ENCODE assay signal across 17 cellular contexts in the genomic region with DNA sequence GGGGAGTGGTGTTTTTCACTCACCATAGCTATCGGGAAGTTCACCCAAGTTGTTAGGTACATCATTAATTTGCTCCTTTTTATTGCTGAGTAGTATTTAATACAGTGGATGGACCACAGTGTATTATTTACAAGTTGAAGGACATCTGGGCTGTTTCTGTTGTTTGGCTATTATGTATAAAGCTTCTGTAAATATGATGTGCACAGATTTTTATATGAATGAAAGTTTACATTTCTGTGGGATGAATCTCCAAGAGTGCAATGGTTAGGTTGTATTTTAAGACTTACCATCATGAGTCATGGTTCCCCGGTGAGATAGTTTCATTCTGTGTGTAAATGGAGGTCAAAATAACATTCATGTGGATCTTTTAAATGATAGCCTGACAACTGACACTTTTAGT.
DNase-seq lines count a peak whose midpoint lies in the region; ATAC-seq and TF ChIP-seq lines count a peak whose summit lies in the region.
"Had no signal": no experiment of that assay in that cellular context is flagged by ENCODE, and none has a peak within 500 bp of the region (broad histone marks: within the 10 kb centered on the region; RNA-seq: fewer than 3 reads in every experiment).

No MANE protein-coding gene starts in this region.

- no TSS peak for BruUV-seq in MCF 10A (replicated peaks; lab: Mats Ljungman, UMichigan)

- no peak for TF ChIP-seq EP300 in stomach (IDR thresholded peaks at IDR 0.05)

- H3K4me1 ChIP-seq in breast epithelium: no peaks in the 10 kb centered on the region
- no peaks in the 10 kb centered on the region for H3K4me1 ChIP-seq in mucosa of descending colon (ENCODE audit: low read depth)
- H3K4me1 ChIP-seq in stomach: peaks cover 0 to 16% (median 8%) of the 10 kb centered on the region in 4 donors
- H3K4me1 ChIP-seq: HAP-1, right atrium auricular region had no signal

- no peak for ATAC-seq in CD4-positive, alpha-beta T cell (ENCODE audit: poor library complexity)
- ATAC-seq in mucosa of descending colon (no peak), HG03025 (IDR thresholded peaks at IDR 0.05; ENCODE audit: low FRiP score, unreplicated experiment) (no peak)
- ATAC-seq: body of pancreas; left ventricle myocardium superior; naive thymus-derived CD8-positive, alpha-beta T cell; stimulated activated naive CD8-positive, alpha-beta T cell treated with anti-CD3 and anti-CD28 coated beads, Interleukin-15, amount 100 ng/mL, for 72 hours had no signal

- H3K27ac Mint-ChIP-seq in MCF 10A (ENCODE audit: low read depth, unreplicated experiment): peak overlapping the region; percentile 71
- H3K27ac Mint-ChIP-seq in CD4-positive, alpha-beta T cell: no peak overlapping the region
- H3K27ac Mint-ChIP-seq: activated T-helper 2 cell treated with anti-CD3 and anti-CD28 coated beads, Interferon-gamma antibody, Interleukin-2, Interleukin-4, amounts not matched to agents 10 μg/mL and 5 μg/mL and 100 μg/mL, durations not matched to agents 14 hours and 24 hours and 36 hours; naive thymus-derived CD8-positive, alpha-beta T cell; stimulated activated naive CD8-positive, alpha-beta T cell treated with anti-CD3 and anti-CD28 coated beads, Interleukin-15, amount 100 ng/mL, for 72 hours had no signal

- H3K27me3 ChIP-seq in breast epithelium (no peaks in the 10 kb centered on the region), stomach (no peaks in the 10 kb centered on the region)
- H3K27me3 ChIP-seq in CD4-positive, alpha-beta T cell (ENCODE audit: control insufficient read depth, insufficient read depth, low read length): no peaks in the 10 kb centered on the region
- H3K27me3 ChIP-seq: body of pancreas, right atrium auricular region had no signal

- 78 to 90% (median 83%) methylated on average over 2 of the region's 2 CpGs for WGBS in stomach, 5 donors

- no peaks in the 10 kb centered on the region for H3K9me3 ChIP-seq in breast epithelium
- H3K9me3 ChIP-seq in CD4-positive, alpha-beta T cell (ENCODE audit: control insufficient read depth, low read length): no peaks in the 10 kb centered on the region
- H3K9me3 ChIP-seq in mucosa of descending colon: no peaks in the 10 kb centered on the region
- no peaks in the 10 kb centered on the region for H3K9me3 ChIP-seq in stomach
- H3K9me3 ChIP-seq: body of pancreas, HAP-1, right atrium auricular region had no signal

- H3K4me3 Mint-ChIP-seq in MCF 10A (ENCODE audit: unreplicated experiment): no peak overlapping the region
- H3K4me3 Mint-ChIP-seq in CD4-positive, alpha-beta T cell: no peak overlapping the region
- H3K4me3 Mint-ChIP-seq: naive thymus-derived CD8-positive, alpha-beta T cell; stimulated activated naive CD8-positive, alpha-beta T cell treated with anti-CD3 and anti-CD28 coated beads, Interleukin-15, amount 100 ng/mL, for 72 hours had no signal

- TF ChIP-seq CTCF in MCF 10A (IDR thresholded peaks at IDR 0.05; ENCODE audit: unreplicated experiment) (no peak), breast epithelium (IDR thresholded peaks at IDR 0.05) (no peak), fibroblast of villous mesenchyme (IDR thresholded peaks at IDR 0.05; ENCODE audit: insufficient read depth, low read depth, low read length) (no peak), mucosa of descending colon (IDR thresholded peaks at IDR 0.05) (no peak), stomach (IDR thresholded peaks at IDR 0.05) (no peak)
- no peak for TF ChIP-seq CTCF in CD4-positive, alpha-beta T cell (IDR thresholded peaks at IDR 0.05)

- intact Hi-C loops in MCF 10A (cut with micrococcal nuclease) (no loop called here), breast epithelium (cut with DNase I; ENCODE audit: low total_unique reads) (no loop called here), mucosa of descending colon (cut with DNase I, micrococcal nuclease) (no loop called here), stomach (cut with DNase I; ENCODE audit: low total_unique reads) (no loop called here)
- intact Hi-C loops in CD4-positive, alpha-beta T cell (cut with DNase I, micrococcal nuclease): no loop called here

- CTCF ChIA-PET in MCF 10A (lab: Yijun Ruan, JAX): interaction anchor here (0.8 kb wide), 1 partner anchor 19 kb away, joined by 3 read pairs; no protein-coding TSS in a partner anchor
- CTCF ChIA-PET in CD4-positive, alpha-beta T cell (lab: Charles Lee): no interaction called here

- peak; percentile 64 for DNase-seq in MCF 10A (ENCODE audit: unreplicated experiment)
- no peak for DNase-seq in breast epithelium (ENCODE audit: low spot score in 2 of 2)
- peak; percentile 43 for DNase-seq in amniotic stem cell (lab: John Stamatoyannopoulos, UW)
- peak; percentile 97 for DNase-seq in fibroblast of villous mesenchyme (ENCODE audit: low read depth)
- no peak for DNase-seq in CD4-positive, alpha-beta T cell
- DNase-seq in mucosa of descending colon: no peak
- DNase-seq in stomach: no peak
- DNase-seq: 8988T; body of pancreas; left ventricle myocardium superior; naive thymus-derived CD8-positive, alpha-beta T cell; NCI-H2107; stimulated activated naive CD8-positive, alpha-beta T cell treated with anti-CD3 and anti-CD28 coated beads, Interleukin-15, amount 100 ng/mL, for 72 hours had no signal

- H3K27ac ChIP-seq in breast epithelium: no peak overlapping the region
- H3K27ac ChIP-seq in CD4-positive, alpha-beta T cell (ENCODE audit: low read depth, low read length): no peak overlapping the region
- no peak overlapping the region for H3K27ac ChIP-seq in stomach
- H3K27ac ChIP-seq: body of pancreas, right atrium auricular region had no signal

- POLR2A ChIA-PET in MCF 10A (lab: Yijun Ruan, JAX): interaction anchor here (0.5 to 1.7 kb wide), 5 partner anchors 12 to 573 kb away, joined by 3 to 7 read pairs (median 3); no protein-coding TSS in a partner anchor
- POLR2A ChIA-PET in CD4-positive, alpha-beta T cell (lab: Charles Lee): no interaction called here

- H3K36me3 ChIP-seq in breast epithelium: no peaks in the 10 kb centered on the region
- H3K36me3 ChIP-seq in mucosa of descending colon (ENCODE audit: low read depth): no peaks in the 10 kb centered on the region
- no peaks in the 10 kb centered on the region for H3K36me3 ChIP-seq in stomach
- H3K36me3 ChIP-seq: HAP-1, right atrium auricular region had no signal

- H3K4me3 ChIP-seq in breast epithelium: no peak overlapping the region
- H3K4me3 ChIP-seq in fibroblast of villous mesenchyme (ENCODE audit: low read depth, low read length): no peak overlapping the region
- no peak overlapping the region for H3K4me3 ChIP-seq in mucosa of descending colon
- no peak overlapping the region for H3K4me3 ChIP-seq in stomach
- H3K4me3 ChIP-seq: body of pancreas, HAP-1, right atrium auricular region had no signal

- no peaks in the 10 kb centered on the region for H3K27me3 Mint-ChIP-seq in MCF 10A (ENCODE audit: insufficient read depth, unreplicated experiment)
- no peaks in the 10 kb centered on the region for H3K27me3 Mint-ChIP-seq in CD4-positive, alpha-beta T cell
- H3K27me3 Mint-ChIP-seq: stimulated activated naive CD8-positive, alpha-beta T cell treated with anti-CD3 and anti-CD28 coated beads, Interleukin-15, amount 100 ng/mL, for 72 hours had no signal

- H3K36me3 Mint-ChIP-seq in MCF 10A (ENCODE audit: insufficient read depth, unreplicated experiment): peaks cover 6% of the 10 kb centered on the region
- H3K36me3 Mint-ChIP-seq in CD4-positive, alpha-beta T cell (ENCODE audit: low read depth): no peaks in the 10 kb centered on the region
- H3K36me3 Mint-ChIP-seq: naive thymus-derived CD8-positive, alpha-beta T cell had no signal

- peaks cover 7% of the 10 kb centered on the region for H3K9me3 Mint-ChIP-seq in MCF 10A (ENCODE audit: unreplicated experiment)
- no peaks in the 10 kb centered on the region for H3K9me3 Mint-ChIP-seq in CD4-positive, alpha-beta T cell

- TF ChIP-seq POLR2A in breast epithelium (IDR thresholded peaks at IDR 0.05) (no peak), stomach (IDR thresholded peaks at IDR 0.05) (no peak)

- peaks cover 34% of the 10 kb centered on the region for H3K4me1 Mint-ChIP-seq in MCF 10A (ENCODE audit: insufficient read depth, unreplicated experiment)
- H3K4me1 Mint-ChIP-seq in CD4-positive, alpha-beta T cell (ENCODE audit: low read depth): no peaks in the 10 kb centered on the region
- H3K4me1 Mint-ChIP-seq: naive thymus-derived CD8-positive, alpha-beta T cell; stimulated activated naive CD8-positive, alpha-beta T cell treated with anti-CD3 and anti-CD28 coated beads, Interleukin-15, amount 100 ng/mL, for 72 hours had no signal

Comparison
In these comparisons a context has a peak if more than half of its experiments do, and no peak if none do; other contexts are left out.
1. DNase-seq: peak in MCF 10A (single experiment), amniotic stem cell (single experiment) and fibroblast of villous mesenchyme (single experiment); none in breast epithelium (0 of 2), CD4-positive, alpha-beta T cell (0 of 10), mucosa of descending colon (0 of 3) and stomach (single experiment).